In genomic region chr2:54866868-54867267, GRCh38 we compare ENCODE assay signal across 11 cellular contexts.
DNase-seq lines count a peak whose midpoint lies in the region; ATAC-seq lines count a peak whose summit lies in the region.
"Had no signal": no experiment of that assay in that cellular context is flagged by ENCODE, and none has a peak within 500 bp of the region (broad histone marks: within the 10 kb centered on the region; RNA-seq: fewer than 3 reads in every experiment).

No MANE protein-coding gene starts in this region.

- intact Hi-C loops in activated CD4-positive, alpha-beta memory T cell treated with anti-CD3 and anti-CD28 coated beads for 36 hours (cut with micrococcal nuclease): no loop called here

- no peak overlapping the region for H3K27ac Mint-ChIP-seq in activated CD4-positive, alpha-beta memory T cell treated with anti-CD3 and anti-CD28 coated beads for 36 hours
- H3K27ac Mint-ChIP-seq: nephron progenitor cell, WTC11 had no signal

- peaks cover 12% of the 10 kb centered on the region for H3K4me1 Mint-ChIP-seq in activated CD4-positive, alpha-beta memory T cell treated with anti-CD3 and anti-CD28 coated beads for 36 hours (ENCODE audit: low read depth)
- H3K4me1 Mint-ChIP-seq: nephron progenitor cell had no signal

- CTCF ChIA-PET in activated CD4-positive, alpha-beta memory T cell treated with anti-CD3 and anti-CD28 coated beads for 36 hours (lab: Charles Lee): interaction anchor here (1.9 kb wide), 1 partner anchor 28 kb away, joined by 6 read pairs; no protein-coding TSS in a partner anchor

- H3K9me3 Mint-ChIP-seq in activated CD4-positive, alpha-beta memory T cell treated with anti-CD3 and anti-CD28 coated beads for 36 hours: peaks cover 3% of the 10 kb centered on the region
- H3K9me3 Mint-ChIP-seq: nephron progenitor cell, WTC11 had no signal

- no peaks in the 10 kb centered on the region for H3K27me3 Mint-ChIP-seq in activated CD4-positive, alpha-beta memory T cell treated with anti-CD3 and anti-CD28 coated beads for 36 hours

- peak; percentile 26 for DNase-seq in germinal center (ENCODE audit: low spot score)
- no peak for DNase-seq in activated CD4-positive, alpha-beta memory T cell treated with anti-CD3 and anti-CD28 coated beads for 36 hours
- DNase-seq in iPS-NIHi7 (ENCODE audit: extremely low spot score): no peak
- no peak for DNase-seq in NCI-H1436 (lab: John Stamatoyannopoulos, UW)
- no peak for DNase-seq in mesenteric fat pad (ENCODE audit: low spot score)
- DNase-seq: NCI-H187, nephron progenitor cell had no signal

- peaks cover 2% of the 10 kb centered on the region for H3K36me3 Mint-ChIP-seq in activated CD4-positive, alpha-beta memory T cell treated with anti-CD3 and anti-CD28 coated beads for 36 hours
- H3K36me3 Mint-ChIP-seq: WTC11 had no signal

- H3K4me3 Mint-ChIP-seq in activated CD4-positive, alpha-beta memory T cell treated with anti-CD3 and anti-CD28 coated beads for 36 hours: no peak overlapping the region
- H3K4me3 Mint-ChIP-seq: nephron progenitor cell, WTC11 had no signal

- POLR2A ChIA-PET in activated CD4-positive, alpha-beta memory T cell treated with anti-CD3 and anti-CD28 coated beads for 36 hours (lab: Charles Lee): no interaction called here

- ATAC-seq in GM19035 (IDR thresholded peaks at IDR 0.05; ENCODE audit: unreplicated experiment): peak; percentile 83
- ATAC-seq in HG02588 (IDR thresholded peaks at IDR 0.05; ENCODE audit: unreplicated experiment): peak; percentile 86
- ATAC-seq in HG03565 (IDR thresholded peaks at IDR 0.05; ENCODE audit: unreplicated experiment): peak; percentile 85
- ATAC-seq: WTC11 had no signal
